ENCODE assay signal across 19 cellular contexts in genomic region chr17:67055811-67056745, GRCh38. TPM values are rescaled to one million over a fixed set of nuclear protein-coding genes. Genes with fewer than 3 reads are reported as not detected.
DNase-seq lines count a peak whose midpoint lies in the region; ATAC-seq and TF ChIP-seq lines count a peak whose summit lies in the region.
"Had no signal": no experiment of that assay in that cellular context is flagged by ENCODE, and none has a peak within 500 bp of the region (broad histone marks: within the 10 kb centered on the region; RNA-seq: fewer than 3 reads in every experiment).

No MANE protein-coding gene starts in this region.

- intact Hi-C loops in breast epithelium (cut with DNase I; ENCODE audit: low total_unique reads), result no loop called here
- intact Hi-C loops in MCF 10A (cut with micrococcal nuclease), result no loop called here
- intact Hi-C loops in OCI-LY7 (cut with micrococcal nuclease; ENCODE audit: unreplicated experiment), result no loop called here
- intact Hi-C loops in left colon (cut with DNase I, micrococcal nuclease), result no loop called here
- intact Hi-C loops in transverse colon (cut with DNase I; ENCODE audit: low total_unique reads), result no loop called here

- DNase-seq in breast epithelium (ENCODE audit: low spot score in 2 of 2) (peak; percentile 7 to 36), MCF 10A (ENCODE audit: unreplicated experiment) (no peak), OCI-LY7 (ENCODE audit: low spot score) (peak; percentile 72), left colon (peak; percentile 56 to 76), transverse colon (peak; percentile 57), SHP77 (lab: John Stamatoyannopoulos, UW) (no peak), NCI-H2107 treated with DMSO at 0.1 percent for 48 hours (lab: John Stamatoyannopoulos, UW; ENCODE audit: unreplicated experiment) (no peak)
- DNase-seq: activated CD4-positive, CD25-positive, alpha-beta regulatory T cell; activated naive CD4-positive, alpha-beta T cell treated with anti-CD3 and anti-CD28 coated beads, Interleukin-2, amount 50 U/mL, for 16 hours; NCI-H1694 treated with DMSO at 0.1 percent for 48 hours; NCI-H526 treated with DMSO at 0.1 percent for 48 hours had no signal

- H3K4me3 ChIP-seq in breast epithelium (no peak overlapping the region), OCI-LY7 (ENCODE audit: low read depth, low read length, poor library complexity, severe bottlenecking) (no peak overlapping the region), transverse colon (no peak overlapping the region)
- H3K4me3 ChIP-seq: body of pancreas had no signal

- no peak overlapping the region for H3K4me3 Mint-ChIP-seq in MCF 10A (ENCODE audit: unreplicated experiment)
- H3K4me3 Mint-ChIP-seq: dendritic cell treated with granulocyte-macrophage colony-stimulating factor and Interleukin-4, amounts not matched to agents 40 ng/mL and 50 ng/mL, for 4 days had no signal

- no peak for TF ChIP-seq CTCF in breast epithelium (IDR thresholded peaks at IDR 0.05)
- TF ChIP-seq CTCF in MCF 10A (IDR thresholded peaks at IDR 0.05; ENCODE audit: unreplicated experiment), result no peak
- TF ChIP-seq CTCF in OCI-LY7 (conservative IDR thresholded peaks at IDR 0.05; ENCODE audit: low read length), result no peak
- TF ChIP-seq CTCF in transverse colon (IDR thresholded peaks at IDR 0.05), result peak in 1 of 5 experiments; percentile 14

- H3K9me2 ChIP-seq in OCI-LY7 (ENCODE audit: insufficient read depth, low read length), result no peaks in the 10 kb centered on the region

- TF ChIP-seq POLR2A in breast epithelium (IDR thresholded peaks at IDR 0.05) (no peak), transverse colon (IDR thresholded peaks at IDR 0.05) (peak; percentile 16)

- H3K27ac ChIP-seq in breast epithelium, result no peak overlapping the region
- peak overlapping the region; percentile 36 for H3K27ac ChIP-seq in OCI-LY7 (ENCODE audit: low read depth, low read length, poor library complexity, severe bottlenecking)
- H3K27ac ChIP-seq in transverse colon, result peak overlapping the region; percentile 61 to 77 (median 68)
- H3K27ac ChIP-seq: body of pancreas, parathyroid adenoma had no signal

- H3K79me2 ChIP-seq in OCI-LY7 (ENCODE audit: insufficient read depth, low read depth, low read length), result no peaks in the 10 kb centered on the region
- H3K79me2 ChIP-seq: parathyroid adenoma had no signal

- peak; percentile 96 for ATAC-seq in left colon
- ATAC-seq in HG03432 (IDR thresholded peaks at IDR 0.05; ENCODE audit: unreplicated experiment), result no peak
- ATAC-seq: body of pancreas, esophagus mucosa had no signal

- H3K4me2 ChIP-seq in OCI-LY7 (ENCODE audit: low read length), result peak overlapping the region; percentile 48

- WGBS in transverse colon (ENCODE audit: low coverage in 1 of 2), 2 donors, result 71% methylated on average over 29 of the region's 29 CpGs; no CpG with 5 or more reads in 1 of the 2 donors

- BruUV-seq in MCF 10A (replicated peaks; lab: Mats Ljungman, UMichigan) (no TSS peak), OCI-LY7 (replicated peaks; lab: Mats Ljungman, UMichigan) (no TSS peak)

- no peaks in the 10 kb centered on the region for H3K4me1 ChIP-seq in breast epithelium
- peaks cover 13% of the 10 kb centered on the region for H3K4me1 ChIP-seq in OCI-LY7 (ENCODE audit: insufficient read depth, low read length, poor library complexity, severe bottlenecking)
- H3K4me1 ChIP-seq in transverse colon, result peaks cover 0 to 25% (median 6%) of the 10 kb centered on the region in 4 donors
- H3K4me1 ChIP-seq: body of pancreas had no signal

- no peaks in the 10 kb centered on the region for H3K27me3 Mint-ChIP-seq in MCF 10A (ENCODE audit: insufficient read depth, unreplicated experiment)
- H3K27me3 Mint-ChIP-seq: dendritic cell treated with granulocyte-macrophage colony-stimulating factor and Interleukin-4, amounts not matched to agents 40 ng/mL and 50 ng/mL, for 4 days had no signal

- H4K20me1 ChIP-seq in OCI-LY7 (ENCODE audit: insufficient read depth, low read length), result no peaks in the 10 kb centered on the region

- in situ Hi-C loops in transverse colon (cut with MboI; ENCODE audit: low pct_ligation_motif_present in 1 of 4, low pct_unique_long_range_greater_than_20kb in 1 of 4, low sequenced_read_pairs in 3 of 4), result no loop called here

- no peaks in the 10 kb centered on the region for H3K36me3 Mint-ChIP-seq in MCF 10A (ENCODE audit: insufficient read depth, unreplicated experiment)

- no peak overlapping the region for H2AFZ ChIP-seq in OCI-LY7 (ENCODE audit: low read length)
- H2AFZ ChIP-seq: parathyroid adenoma had no signal

- TF ChIP-seq EP300 in transverse colon (IDR thresholded peaks at IDR 0.05; ENCODE audit: low read depth), result no peak

- no peaks in the 10 kb centered on the region for H3K27me3 ChIP-seq in breast epithelium
- no peaks in the 10 kb centered on the region for H3K27me3 ChIP-seq in transverse colon
- H3K27me3 ChIP-seq: body of pancreas had no signal

- no peaks in the 10 kb centered on the region for H3K9me3 Mint-ChIP-seq in MCF 10A (ENCODE audit: unreplicated experiment)
- H3K9me3 Mint-ChIP-seq: dendritic cell treated with granulocyte-macrophage colony-stimulating factor and Interleukin-4, amounts not matched to agents 40 ng/mL and 50 ng/mL, for 4 days had no signal

- no peak overlapping the region for H3K27ac Mint-ChIP-seq in MCF 10A (ENCODE audit: low read depth, unreplicated experiment)
- H3K27ac Mint-ChIP-seq: dendritic cell treated with granulocyte-macrophage colony-stimulating factor and Interleukin-4, amounts not matched to agents 40 ng/mL and 50 ng/mL, for 4 days had no signal

- POLR2A ChIA-PET in MCF 10A (lab: Yijun Ruan, JAX), result no interaction called here
- POLR2A ChIA-PET in OCI-LY7 (lab: Charles Lee), result no interaction called here

- H3K36me3 ChIP-seq in breast epithelium, result no peaks in the 10 kb centered on the region
- H3K36me3 ChIP-seq in OCI-LY7 (ENCODE audit: insufficient read depth, low read length), result no peaks in the 10 kb centered on the region
- no peaks in the 10 kb centered on the region for H3K36me3 ChIP-seq in transverse colon

- CTCF ChIA-PET in MCF 10A (lab: Yijun Ruan, JAX), result no interaction called here
- CTCF ChIA-PET in OCI-LY7 (lab: Charles Lee; ENCODE audit: unreplicated experiment), result no interaction called here

- no peaks in the 10 kb centered on the region for H3K9me3 ChIP-seq in breast epithelium
- H3K9me3 ChIP-seq in OCI-LY7 (ENCODE audit: low read length), result no peaks in the 10 kb centered on the region
- no peaks in the 10 kb centered on the region for H3K9me3 ChIP-seq in transverse colon
- H3K9me3 ChIP-seq: body of pancreas had no signal

- no peaks in the 10 kb centered on the region for H3K4me1 Mint-ChIP-seq in MCF 10A (ENCODE audit: insufficient read depth, unreplicated experiment)

RNA-seq across cellular contexts. Expression of gene CACNG1, which starts 11.7 kb away (rescaled TPM):
- total RNA-seq in breast epithelium (not detected), MCF 10A (2022) (not detected in 2 replicates), OCI-LY7 (2022) (not detected in 2 replicates), left colon (not detected), transverse colon (not detected)
- total RNA-seq in OCI-LY7 (2014; rRNA removed; shearing (Covaris generic)), result not detected in 2 replicates
- total RNA-seq: body of pancreas; esophagus mucosa; kidney epithelial cell; RPMI7951; T-helper 1 cell treated with Interleukin-12 subunit alpha and Interleukin-12 subunit beta and Interleukin-4 antibody, amounts not matched to agents 30 ng/mL and 1 ng/mL, for 36 hours had no signal

Comparison
In these comparisons a context has a peak if more than half of its experiments do, and no peak if none do; other contexts are left out.
1. DNase-seq: peak in breast epithelium (2 of 2), OCI-LY7 (single experiment), left colon (2 of 2) and transverse colon (single experiment); none in MCF 10A (single experiment), SHP77 (0 of 2) and NCI-H2107 treated with DMSO at 0.1 percent for 48 hours (single experiment).
2. H3K27ac ChIP-seq: peak in OCI-LY7 (single experiment) and transverse colon (4 of 4); none in breast epithelium (0 of 2).